ENCODE assay signal across 26 cellular contexts in genomic region chr11:121664144-121664543, GRCh38.
"Had no signal": no experiment of that assay in that cellular context is flagged by ENCODE, and none has a peak within 500 bp of the region (broad histone marks: within the 10 kb centered on the region; RNA-seq: fewer than 3 reads in every experiment).

No MANE protein-coding gene starts in this region.

- FAIRE-seq: urothelium cell line had no signal

- H3K4me1 ChIP-seq: stomach, suprapubic skin, testis, thyroid gland, upper lobe of left lung, upper lobe of right lung, uterus, vagina had no signal

- DNase-seq: stimulated activated CD4-positive, alpha-beta T cell treated with anti-CD3 and anti-CD28 coated beads, Interleukin-2, amount 100 ng/mL, for 48 hours; stimulated activated CD4-positive, alpha-beta T cell treated with anti-CD3 and anti-CD28 coated beads, Interleukin-4, amount 100 ng/mL, for 1 hour; stimulated activated CD4-positive, alpha-beta T cell treated with anti-CD3 and anti-CD28 coated beads, Interleukin-4, amount 100 ng/mL, for 24 hours; stimulated activated CD4-positive, alpha-beta T cell treated with anti-CD3 and anti-CD28 coated beads, Interleukin-4, amount 100 ng/mL, for 4 hours; stimulated activated CD8-positive, alpha-beta memory T cell treated with anti-CD3 and anti-CD28 coated beads, Interleukin-4, amount 100 ng/mL, for 48 hours; stimulated activated naive B cell treated with anti-CD40 and anti-IgM and Interleukin-4, amounts not matched to agents 10 μg/mL and 1 μg/mL and 100 μg/mL, for 72 hours; stimulated activated naive CD4-positive, alpha-beta T cell treated with Interleukin-2 at 50 U/mL for 16 hours; stimulated activated naive CD8-positive, alpha-beta T cell treated with anti-CD3 and anti-CD28 coated beads, Interleukin-15, amount 100 ng/mL, for 72 hours; stimulated activated naive CD8-positive, alpha-beta T cell treated with anti-CD3 and anti-CD28 coated beads, Interleukin-15, Interleukin-2, amounts not matched to agents 100 U/mL and 50 U/mL, for 24 hours; stomach; substantia nigra; testis; thyroid gland; tibial artery; transverse colon; trophoblast cell; upper lobe of left lung; upper lobe of right lung; uterus had no signal

- H3K4me3 ChIP-seq: stomach, suprapubic skin, testis, thoracic aorta, thyroid gland, tibial artery, tibial nerve, transverse colon, upper lobe of left lung, upper lobe of right lung, uterus, vagina had no signal

- ATAC-seq: stimulated activated effector memory CD8-positive, alpha-beta T cell treated with anti-CD3 and anti-CD28 coated beads, Interleukin-12 subunit alpha, Interleukin-12 subunit beta, amount 100 ng/mL, for 72 hours; stimulated activated memory B cell treated with anti-CD40 and anti-IgM and Interleukin-4, amounts not matched to agents 10 μg/mL and 1 μg/mL and 100 μg/mL, for 72 hours; stimulated activated naive B cell treated with anti-CD40 and anti-IgM and Interleukin-4, amounts not matched to agents 10 μg/mL and 1 μg/mL and 100 μg/mL, for 72 hours; stimulated activated naive CD8-positive, alpha-beta T cell treated with anti-CD3 and anti-CD28 coated beads, Interleukin-15, amount 100 ng/mL, for 72 hours; stimulated activated naive CD8-positive, alpha-beta T cell treated with anti-CD3 and anti-CD28 coated beads, Interleukin-15, Interleukin-2, amounts not matched to agents 100 U/mL and 50 U/mL, for 24 hours; upper lobe of right lung had no signal

- H3K27me3 ChIP-seq: suprapubic skin, testis, thyroid gland, tibial artery, tibial nerve, transverse colon, upper lobe of left lung, upper lobe of right lung, uterus, vagina had no signal

- H3K36me3 ChIP-seq: stomach, suprapubic skin, thoracic aorta, thyroid gland, tibial artery, tibial nerve, transverse colon, upper lobe of left lung, upper lobe of right lung, uterus, vagina had no signal

- H3K27ac ChIP-seq: stomach, suprapubic skin, testis, thoracic aorta, thyroid gland, tibial artery, tibial nerve, transverse colon, upper lobe of left lung, upper lobe of right lung, uterus, vagina had no signal

- H3K9me3 ChIP-seq: stomach, suprapubic skin, testis, thoracic aorta, thyroid gland, tibial artery, tibial nerve, transverse colon, upper lobe of left lung, upper lobe of right lung, uterus, vagina had no signal
